Comparison of ENCODE assay signal across 8 cellular contexts in the genomic region with DNA sequence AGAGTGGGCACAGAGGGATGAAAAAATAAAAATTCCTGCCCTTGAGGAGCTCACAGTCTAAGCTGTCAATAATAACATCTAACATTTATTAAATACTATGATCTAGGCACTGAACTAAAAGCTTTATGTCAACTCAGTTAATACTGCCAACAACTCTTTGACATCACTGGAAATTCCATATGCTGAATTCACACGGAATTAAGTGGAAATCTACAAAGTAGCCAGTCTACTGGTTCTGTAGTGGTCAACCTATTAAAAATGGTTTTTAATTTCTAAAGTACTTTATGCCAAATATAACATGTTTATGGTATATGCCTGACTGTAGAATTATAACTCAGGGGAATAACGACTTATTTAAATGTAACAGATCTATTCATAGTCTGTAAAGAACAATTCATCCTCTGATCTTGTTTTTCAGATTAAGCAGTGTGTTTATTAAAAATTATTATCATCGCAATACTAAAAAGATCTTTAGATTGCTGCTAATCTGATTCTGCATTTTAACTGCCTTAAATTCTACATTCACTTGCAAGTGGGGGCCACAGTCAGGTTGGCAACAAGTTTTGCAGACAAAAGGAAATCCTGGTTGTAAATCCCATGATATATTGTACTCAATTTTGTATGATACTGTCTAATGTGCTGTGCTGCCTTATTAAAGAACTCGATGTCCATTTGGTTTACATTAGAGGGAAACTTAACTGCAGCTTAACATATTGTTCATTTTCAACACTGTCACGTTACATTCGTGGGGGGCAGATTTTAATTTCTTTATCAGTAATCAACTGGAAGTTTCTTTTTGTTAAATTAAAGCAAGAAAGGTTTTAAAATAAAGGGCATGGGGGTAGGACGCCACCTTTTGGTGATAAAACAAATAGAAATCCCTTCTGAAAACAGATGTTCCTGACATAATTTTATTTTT. TPM values are rescaled to one million over a fixed set of nuclear protein-coding genes. Genes with fewer than 3 reads are reported as not detected.
DNase-seq lines count a peak whose midpoint lies in the region; ATAC-seq and TF ChIP-seq lines count a peak whose summit lies in the region.

No MANE protein-coding gene starts in this region.

- H3F3A ChIP-seq in PC-9 (ENCODE audit: insufficient read depth, low read depth) (peaks cover 3% of the 10 kb centered on the region; the same call in 1 of the 2 replicates), neural cell (ENCODE audit: insufficient read depth, low read length, poor library complexity, severe bottlenecking) (peaks cover 9% of the 10 kb centered on the region)

- H3K79me2 ChIP-seq in PC-9 (ENCODE audit: low read depth) (peaks cover 2% of the 10 kb centered on the region; the same call in 1 of the 2 replicates), neural cell (replicated peaks; ENCODE audit: insufficient read depth, low read length) (no peaks in the 10 kb centered on the region)

- POLR2A ChIA-PET in PC-9 (lab: Charles Lee; ENCODE audit: unreplicated experiment), result no interaction called here

- H3K9me2 ChIP-seq in PC-9 (ENCODE audit: insufficient read depth) (no peaks in the 10 kb centered on the region), neural cell (ENCODE audit: insufficient read depth, low read length) (no peaks in the 10 kb centered on the region)

- H3K27me3 ChIP-seq in PC-9 (ENCODE audit: insufficient read depth, low read depth) (no peaks in the 10 kb centered on the region), neural cell (ENCODE audit: insufficient read depth, low read depth, low read length) (peaks cover 15% of the 10 kb centered on the region)

- ATAC-seq in HG02884 (IDR thresholded peaks at IDR 0.05; ENCODE audit: unreplicated experiment) (no peak), HG02759 (IDR thresholded peaks at IDR 0.05; ENCODE audit: unreplicated experiment) (no peak)

- no peak overlapping the region for H3K9ac ChIP-seq in neural cell (ENCODE audit: low read length)

- no peak for TF ChIP-seq EP300 in neural cell (conservative IDR thresholded peaks at IDR 0.05; ENCODE audit: poor library complexity, severe bottlenecking)

- no peak overlapping the region for H3K27ac ChIP-seq in PC-9
- H3K27ac ChIP-seq in neural cell (ENCODE audit: low read length), result no peak overlapping the region

- H2AFZ ChIP-seq in PC-9 (no peak overlapping the region), neural cell (ENCODE audit: low read depth, low read length) (no peak overlapping the region)

- TF ChIP-seq RAD21 in neural cell (conservative IDR thresholded peaks at IDR 0.05), result peak; percentile 87

- CTCF ChIA-PET in PC-9 (lab: Charles Lee), result no interaction called here

- H3K9me3 ChIP-seq in PC-9 (ENCODE audit: insufficient read depth, low read depth) (no peaks in the 10 kb centered on the region), neural cell (ENCODE audit: low read length) (no peaks in the 10 kb centered on the region)

- H3K4me1 ChIP-seq in PC-9 (replicated peaks; ENCODE audit: insufficient read depth), result peaks cover 7% of the 10 kb centered on the region; the same call in 1 of the 2 replicates

- intact Hi-C loops in PC-9 (cut with micrococcal nuclease; ENCODE audit: unreplicated experiment), result loop anchor here (1.0 to 10.0 kb wide), 6 partner anchors 191 to 1034 kb away; no protein-coding TSS in a partner anchor

- in situ Hi-C loops in G401 (cut with HindIII; ENCODE audit: low sequenced_read_pairs), result no loop called here

- H3K36me3 ChIP-seq in PC-9 (ENCODE audit: low read depth), result no peaks in the 10 kb centered on the region
- no peaks in the 10 kb centered on the region for H3K36me3 ChIP-seq in neural cell (ENCODE audit: insufficient read depth, low read length)

- DNase-seq in AG09309 (ENCODE audit: low read depth) (no peak), G401 (ENCODE audit: low spot score) (peak; percentile 68), PC-9 (no peak), dermis blood vessel endothelial cell (peak; percentile 75), ureter (ENCODE audit: low spot score) (no peak)

- peak; percentile 62 for TF ChIP-seq CTCF in AG09309 (IDR thresholded peaks at IDR 0.05; ENCODE audit: control insufficient read depth, insufficient read depth, low read depth, low read length, missing control alignments)
- peak; percentile 68 for TF ChIP-seq CTCF in PC-9 (conservative IDR thresholded peaks at IDR 0.05)
- TF ChIP-seq CTCF in neural cell (IDR thresholded peaks at IDR 0.05; ENCODE audit: poor library complexity, severe bottlenecking), result peak; percentile 85

- H3K4me2 ChIP-seq in PC-9 (no peak overlapping the region), neural cell (ENCODE audit: low read length) (no peak overlapping the region)

- BruUV-seq in PC-9 (replicated peaks; lab: Mats Ljungman, UMichigan), result no TSS peak

- H3K4me3 ChIP-seq in AG09309 (ENCODE audit: control insufficient read depth, low read depth, low read length) (no peak overlapping the region), PC-9 (no peak overlapping the region), neural cell (ENCODE audit: low read length) (no peak overlapping the region)

- H4K20me1 ChIP-seq in PC-9 (ENCODE audit: insufficient read depth) (no peaks in the 10 kb centered on the region), neural cell (ENCODE audit: insufficient read depth) (no peaks in the 10 kb centered on the region)

TF ChIP-seq in neural cell, 6 proteins besides CTCF, POLR2A, EP300 and RAD21:
- TF ChIP-seq EZH2 (IDR thresholded peaks at IDR 0.05; ENCODE audit: borderline replicate concordance, insufficient read depth, low read length, poor library complexity, severe bottlenecking) (no peak), SMC3 (conservative IDR thresholded peaks at IDR 0.05; ENCODE audit: poor library complexity) (peak; percentile 86)

RNA-seq across cellular contexts. Expression of a gene that starts 2.6 kb away (rescaled TPM):
- total RNA-seq in G401 (2014; rRNA removed; shearing (Covaris generic)), result 1.1 and 9.7 TPM in 2 replicates
- total RNA-seq in PC-9 (2021), result 31.7 and 33.3 TPM in 2 replicates
- 70.8 and 72.3 TPM in 2 replicates for total RNA-seq in dermis blood vessel endothelial cell
- polyA plus RNA-seq in neural cell, result 5.6 and 6.1 TPM in 2 replicates
- polyA minus RNA-seq in neural cell, result 53.6 and 55.8 TPM in 2 replicates
- 179 TPM for total RNA-seq in ureter

Comparison
In these comparisons a context has a peak if more than half of its experiments do, and no peak if none do; other contexts are left out.
1. DNase-seq: peak in G401 (single experiment) and dermis blood vessel endothelial cell (single experiment); none in AG09309 (single experiment), PC-9 (0 of 2) and ureter (single experiment).
2. Peak in every context shown above with its lines, with median percentiles within 50 percentile points of each other: CTCF ChIP-seq.